In the genomic region with DNA sequence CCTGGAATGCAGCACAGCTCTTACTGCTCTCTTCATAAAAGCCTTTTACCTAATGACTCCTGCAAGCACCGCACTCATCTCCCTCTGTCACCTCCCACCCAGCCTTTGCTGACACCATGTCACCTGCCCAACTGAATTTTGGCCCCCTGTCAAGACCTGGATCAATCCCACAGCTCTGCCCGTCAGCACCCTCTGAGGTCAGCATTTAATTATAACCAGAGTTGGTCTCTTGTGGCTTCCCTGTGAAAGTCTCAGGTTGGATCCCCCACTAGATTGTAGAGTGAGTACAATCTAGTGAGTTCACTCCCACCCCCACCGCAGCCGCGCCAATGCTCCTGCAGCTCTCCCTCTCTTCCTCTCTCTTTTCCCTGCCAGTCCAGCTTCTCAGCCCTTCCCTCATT, we compare ENCODE assay signal across 30 cellular contexts. TPM values are rescaled to one million over a fixed set of nuclear protein-coding genes. Genes with fewer than 3 reads are reported as not detected.
DNase-seq lines count a peak whose midpoint lies in the region; ATAC-seq, FAIRE-seq and TF ChIP-seq lines count a peak whose summit lies in the region.
"Had no signal": no experiment of that assay in that cellular context is flagged by ENCODE, and none has a peak within 500 bp of the region (broad histone marks: within the 10 kb centered on the region; RNA-seq: fewer than 3 reads in every experiment).

No MANE protein-coding gene starts in this region.

- H2BK15ac ChIP-seq in mesendoderm (replicated peaks; ENCODE audit: low read depth), result no peak overlapping the region

- H3K27me3 Mint-ChIP-seq in brain (peaks cover 63% of the 10 kb centered on the region), type B pancreatic cell (peaks cover 82% of the 10 kb centered on the region)

- H3K36me3 Mint-ChIP-seq in brain, result no peaks in the 10 kb centered on the region
- H3K36me3 Mint-ChIP-seq in type B pancreatic cell, result no peaks in the 10 kb centered on the region
- H3K36me3 Mint-ChIP-seq: activated CD8-positive, alpha-beta memory T cell treated with anti-CD3 and anti-CD28 coated beads, Interleukin-2, amount 10 ng/mL, durations not matched to agents 7 days and 5 days had no signal

- no peak overlapping the region for H3K9ac ChIP-seq in mesendoderm (ENCODE audit: low read length)

- peak; percentile 45 for DNase-seq in Right ventricle myocardium superior
- no peak for DNase-seq in left cardiac atrium
- peak in 1 of 3 donors; percentile 69 for DNase-seq in right cardiac atrium
- DNase-seq in type B pancreatic cell (ENCODE audit: extremely low spot score, unreplicated experiment), result no peak
- no peak for DNase-seq in RCC 7860 (ENCODE audit: low spot score)
- DNase-seq in mesendoderm, result no peak
- DNase-seq: activated CD4-positive, alpha-beta T cell treated with anti-CD3 and anti-CD28 coated beads, Interleukin-2, amount 50 U/mL, for 4 hours; activated CD8-positive, alpha-beta memory T cell treated with anti-CD3 and anti-CD28 coated beads, Interleukin-2, amount 10 ng/mL, durations not matched to agents 7 days and 5 days; activated T-cell treated with anti-CD3 and anti-CD28 coated beads, Interleukin-2, amount 50 U/mL, for 48 hours; BE2C; cerebellar nuclear complex; COR-L47; foreskin fibroblast; HCEC 1CT; IMR-90; NCI-H1092 treated with DMSO at 0.1 percent for 48 hours; NCI-H1930; NCI-H510A treated with DMSO at 0.1 percent for 48 hours; stimulated activated CD4-positive, alpha-beta T cell treated with anti-CD3 and anti-CD28 coated beads, Interleukin-15, amount 100 ng/mL, for 24 hours; stimulated activated CD4-positive, alpha-beta T cell treated with anti-CD3 and anti-CD28 coated beads, Interleukin-4, amount 100 ng/mL, for 4 hours; T-helper 2 cell; transverse colon had no signal

- peak overlapping the region in 2 of 5 experiments; percentile 1 to 52 for H3K27ac Mint-ChIP-seq in brain
- H3K27ac Mint-ChIP-seq in type B pancreatic cell, result peak overlapping the region; percentile 45
- H3K27ac Mint-ChIP-seq: activated CD8-positive, alpha-beta memory T cell treated with anti-CD3 and anti-CD28 coated beads, Interleukin-2, amount 10 ng/mL, durations not matched to agents 7 days and 5 days; progenitor cell of endocrine pancreas had no signal

- no peak overlapping the region for H4K5ac ChIP-seq in mesendoderm (ENCODE audit: low read length)

- peaks cover 2% of the 10 kb centered on the region for H3K4me1 ChIP-seq in right cardiac atrium (ENCODE audit: control insufficient read depth, insufficient read depth, low read length)
- H3K4me1 ChIP-seq in mesendoderm (ENCODE audit: control insufficient read depth, low read depth, low read length), result no peaks in the 10 kb centered on the region
- H3K4me1 ChIP-seq: BE2C had no signal

- H3K9me3 ChIP-seq in right cardiac atrium (ENCODE audit: control insufficient read depth, low read length), result no peaks in the 10 kb centered on the region
- H3K9me3 ChIP-seq: BE2C, esophagus muscularis mucosa, transverse colon had no signal

- no peak overlapping the region for H3K4me3 ChIP-seq in right cardiac atrium (ENCODE audit: low read length)
- H3K4me3 ChIP-seq in mesendoderm (ENCODE audit: low read length), result no peak overlapping the region
- H3K4me3 ChIP-seq: hepatocyte, transverse colon had no signal

- ATAC-seq in Right ventricle myocardium superior (ENCODE audit: poor library complexity) (peak; percentile 65), left cardiac atrium (no peak), right cardiac atrium (peak in 1 of 2 donors; percentile 6), HG02610 (IDR thresholded peaks at IDR 0.05; ENCODE audit: unreplicated experiment) (no peak)
- ATAC-seq: activated CD8-positive, alpha-beta memory T cell treated with anti-CD3 and anti-CD28 coated beads, Interleukin-2, amount 10 ng/mL, durations not matched to agents 7 days and 5 days had no signal

- H3K56ac ChIP-seq in mesendoderm (ENCODE audit: low read length), result no peak overlapping the region

- H3K27me3 ChIP-seq in right cardiac atrium (ENCODE audit: control insufficient read depth, insufficient read depth) (no peaks in the 10 kb centered on the region), mesendoderm (ENCODE audit: insufficient read depth, low read length, poor library complexity) (no peaks in the 10 kb centered on the region)

- no peak overlapping the region for H2AK5ac ChIP-seq in mesendoderm (ENCODE audit: low read length)

- H3K36me3 ChIP-seq in mesendoderm (ENCODE audit: control insufficient read depth, insufficient read depth, low read length), result no peaks in the 10 kb centered on the region
- H3K36me3 ChIP-seq: BE2C, esophagus muscularis mucosa, transverse colon had no signal

- no peak overlapping the region for H3K4me2 ChIP-seq in mesendoderm (ENCODE audit: low read length)
- H3K4me2 ChIP-seq: hepatocyte had no signal

- 55% methylated on average over 5 of the region's 5 CpGs for WGBS in right cardiac atrium
- no CpG with 5 or more reads among the region's 5 CpGs for WGBS in mesendoderm (ENCODE audit: extremely low coverage, insufficient coverage, low lambda C conversion rate)

- H2BK120ac ChIP-seq in mesendoderm (ENCODE audit: low read depth, low read length), result no peak overlapping the region

- H3K23ac ChIP-seq in mesendoderm (ENCODE audit: low read length), result no peak overlapping the region

- FAIRE-seq in RCC 7860 (lab: Jason Lieb, UNC), result no peak
- FAIRE-seq: endometrium, G401.6 had no signal

- H3K79me2 ChIP-seq in mesendoderm (ENCODE audit: control insufficient read depth, insufficient read depth, low read length), result no peaks in the 10 kb centered on the region
- H3K79me2 ChIP-seq: hepatocyte had no signal

- TF ChIP-seq CTCF in brain (conservative IDR thresholded peaks at IDR 0.05) (no peak), type B pancreatic cell (conservative IDR thresholded peaks at IDR 0.05) (no peak)

- H3K4me1 Mint-ChIP-seq in brain (peaks cover 29% of the 10 kb centered on the region), type B pancreatic cell (ENCODE audit: unreplicated experiment) (peaks cover 7% of the 10 kb centered on the region)

- no peaks in the 10 kb centered on the region for H3K79me1 ChIP-seq in mesendoderm (ENCODE audit: low read length)

- no peak overlapping the region for H3K4ac ChIP-seq in mesendoderm (ENCODE audit: low read depth, low read length)

- H3K4me3 Mint-ChIP-seq in brain, result peak overlapping the region; percentile 3 to 84 (median 82)
- H3K4me3 Mint-ChIP-seq in type B pancreatic cell, result peak overlapping the region; percentile 19

- no peaks in the 10 kb centered on the region for H3K9me3 Mint-ChIP-seq in brain
- H3K9me3 Mint-ChIP-seq in type B pancreatic cell, result no peaks in the 10 kb centered on the region

- peak overlapping the region; percentile 51 for H3K27ac ChIP-seq in right cardiac atrium (ENCODE audit: low read length)
- no peak overlapping the region for H3K27ac ChIP-seq in mesendoderm (ENCODE audit: low read depth, low read length)
- H3K27ac ChIP-seq: esophagus muscularis mucosa, hepatocyte, transverse colon had no signal

- H2BK5ac ChIP-seq in mesendoderm (ENCODE audit: low read length), result no peak overlapping the region

- H4K8ac ChIP-seq in mesendoderm (ENCODE audit: low read depth, low read length), result no peak overlapping the region

- no peak overlapping the region for H3K18ac ChIP-seq in mesendoderm (ENCODE audit: low read length)

- intact Hi-C loops in Right ventricle myocardium superior (cut with DNase I) (no loop called here), left cardiac atrium (cut with DNase I) (no loop called here), right cardiac atrium (cut with DNase I) (loop anchor here (2.0 to 10.0 kb wide), 4 partner anchors 26 to 340 kb away; partner anchors contain the start of gene UBE4A (in 2 of the 4))

RNA-seq across cellular contexts. Expression of gene SCN4B, which starts 8.3 kb away (rescaled TPM):
- 12.0 TPM for total RNA-seq in Right ventricle myocardium superior
- 10 to 100 TPM in 1 of 2 donors, 1 to 10 TPM in 1; 5.9 to 11.3 TPM for total RNA-seq in left cardiac atrium
- polyA plus RNA-seq in brain (ENCODE audit: insufficient read depth, low read depth, low replicate concordance), result 9.7 TPM
- total RNA-seq in right cardiac atrium, result 1 to 10 TPM; 2.6 to 7.3 (median 6.0) TPM
- polyA plus RNA-seq in right cardiac atrium, result 9.0 TPM
- total RNA-seq in type B pancreatic cell (ENCODE audit: low replicate concordance), result 0.36 and 2.0 TPM in 2 replicates
- polyA plus RNA-seq in mesendoderm (2013, experiment 1 of 2), result 0.04 TPM
- polyA plus RNA-seq in mesendoderm (2013, experiment 2 of 2), result 0.04 TPM
- total RNA-seq: progenitor cell of endocrine pancreas had no signal

RNA-seq across cellular contexts. Expression of gene SCN2B, which starts 32.1 kb away (rescaled TPM):
- 17.6 TPM for total RNA-seq in Right ventricle myocardium superior
- 10 to 100 TPM in 1 of 2 donors, 1 to 10 TPM in 1; 3.3 to 10.1 TPM for total RNA-seq in left cardiac atrium
- 9.0 TPM for polyA plus RNA-seq in brain (ENCODE audit: insufficient read depth, low read depth, low replicate concordance)
- total RNA-seq in right cardiac atrium, result 10 to 100 TPM in 1 of 4 donors, 1 to 10 TPM in 3; 2.1 to 11.7 (median 5.5) TPM
- polyA plus RNA-seq in right cardiac atrium, result 4.1 TPM
- total RNA-seq in type B pancreatic cell (ENCODE audit: low replicate concordance), result 2.8 TPM in 1 of 2 replicates, not detected in the other
- 0.01 TPM for polyA plus RNA-seq in mesendoderm (2013, experiment 1 of 2)
- 0.01 TPM for polyA plus RNA-seq in mesendoderm (2013, experiment 2 of 2)
- total RNA-seq: activated CD8-positive, alpha-beta memory T cell treated with anti-CD3 and anti-CD28 coated beads, Interleukin-2, amount 10 ng/mL, durations not matched to agents 7 days and 5 days; dermis microvascular lymphatic vessel endothelial cell had no signal

RNA-seq across cellular contexts. Expression of gene SMIM35, which starts 57.5 kb away (rescaled TPM):
- total RNA-seq in Right ventricle myocardium superior, result not detected
- total RNA-seq in left cardiac atrium, result not detected
- polyA plus RNA-seq in brain (ENCODE audit: insufficient read depth, low read depth, low replicate concordance), result 1.1 TPM
- not detected for total RNA-seq in right cardiac atrium
- polyA plus RNA-seq in right cardiac atrium, result not detected
- total RNA-seq in type B pancreatic cell (ENCODE audit: low replicate concordance), result 0.17 TPM in 1 of 2 replicates, not detected in the other
- polyA plus RNA-seq in mesendoderm (2013, experiment 1 of 2), result not detected
- not detected for polyA plus RNA-seq in mesendoderm (2013, experiment 2 of 2)
- total RNA-seq: dermis microvascular lymphatic vessel endothelial cell, esophagus muscularis mucosa, IMR-90, progenitor cell of endocrine pancreas, transverse colon had no signal
- polyA plus RNA-seq: hepatocyte, IMR-90 had no signal

Comparison
In these comparisons a context has a peak if more than half of its experiments do, and no peak if none do; other contexts are left out.
1. intact Hi-C loops: an anchor here in right cardiac atrium (2.0 to 10.0 kb wide); none called in Right ventricle myocardium superior and left cardiac atrium.